ENCODE assay signal across 1 cellular context in the genomic region with DNA sequence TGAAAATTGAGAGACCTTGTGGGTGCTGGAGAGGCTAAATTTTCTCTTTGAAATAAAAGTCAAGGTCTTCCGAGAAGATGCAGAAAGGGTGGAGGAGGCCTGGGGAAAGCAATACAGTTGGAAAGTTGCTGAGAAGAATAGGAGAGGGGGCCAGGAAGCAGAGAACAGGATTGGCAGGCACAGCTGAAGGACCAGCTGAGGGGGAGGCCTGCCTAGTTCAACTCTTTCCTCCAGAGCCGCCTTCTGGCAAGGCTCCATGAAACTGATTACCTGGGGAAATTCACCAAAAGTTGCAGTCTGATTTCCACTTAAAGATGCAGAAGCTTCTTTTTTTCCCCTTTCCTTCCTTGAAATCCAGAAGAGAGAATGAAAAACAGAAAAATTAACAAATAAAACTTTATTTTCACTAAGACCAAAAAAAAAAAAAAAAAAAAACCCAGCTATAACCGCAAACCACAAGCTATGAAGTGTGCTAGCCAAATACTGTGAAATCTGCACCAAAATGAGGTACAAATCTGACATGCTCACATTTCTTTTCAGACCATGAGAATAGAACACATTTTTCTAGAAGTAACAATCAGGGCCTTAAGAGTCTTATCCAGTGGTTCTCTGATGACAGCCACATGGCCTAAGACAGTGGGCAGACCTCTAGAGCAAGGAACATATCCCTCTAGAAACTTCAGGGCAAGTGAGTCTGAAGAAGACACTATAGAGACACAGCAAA.
TF ChIP-seq lines count a peak whose summit lies in the region.

No MANE protein-coding gene starts in this region.

TF ChIP-seq in HepG2, 621 proteins besides CTCF, POLR2A, EP300 and RAD21 (continued from another document):
- TF ChIP-seq, protein P1, sequence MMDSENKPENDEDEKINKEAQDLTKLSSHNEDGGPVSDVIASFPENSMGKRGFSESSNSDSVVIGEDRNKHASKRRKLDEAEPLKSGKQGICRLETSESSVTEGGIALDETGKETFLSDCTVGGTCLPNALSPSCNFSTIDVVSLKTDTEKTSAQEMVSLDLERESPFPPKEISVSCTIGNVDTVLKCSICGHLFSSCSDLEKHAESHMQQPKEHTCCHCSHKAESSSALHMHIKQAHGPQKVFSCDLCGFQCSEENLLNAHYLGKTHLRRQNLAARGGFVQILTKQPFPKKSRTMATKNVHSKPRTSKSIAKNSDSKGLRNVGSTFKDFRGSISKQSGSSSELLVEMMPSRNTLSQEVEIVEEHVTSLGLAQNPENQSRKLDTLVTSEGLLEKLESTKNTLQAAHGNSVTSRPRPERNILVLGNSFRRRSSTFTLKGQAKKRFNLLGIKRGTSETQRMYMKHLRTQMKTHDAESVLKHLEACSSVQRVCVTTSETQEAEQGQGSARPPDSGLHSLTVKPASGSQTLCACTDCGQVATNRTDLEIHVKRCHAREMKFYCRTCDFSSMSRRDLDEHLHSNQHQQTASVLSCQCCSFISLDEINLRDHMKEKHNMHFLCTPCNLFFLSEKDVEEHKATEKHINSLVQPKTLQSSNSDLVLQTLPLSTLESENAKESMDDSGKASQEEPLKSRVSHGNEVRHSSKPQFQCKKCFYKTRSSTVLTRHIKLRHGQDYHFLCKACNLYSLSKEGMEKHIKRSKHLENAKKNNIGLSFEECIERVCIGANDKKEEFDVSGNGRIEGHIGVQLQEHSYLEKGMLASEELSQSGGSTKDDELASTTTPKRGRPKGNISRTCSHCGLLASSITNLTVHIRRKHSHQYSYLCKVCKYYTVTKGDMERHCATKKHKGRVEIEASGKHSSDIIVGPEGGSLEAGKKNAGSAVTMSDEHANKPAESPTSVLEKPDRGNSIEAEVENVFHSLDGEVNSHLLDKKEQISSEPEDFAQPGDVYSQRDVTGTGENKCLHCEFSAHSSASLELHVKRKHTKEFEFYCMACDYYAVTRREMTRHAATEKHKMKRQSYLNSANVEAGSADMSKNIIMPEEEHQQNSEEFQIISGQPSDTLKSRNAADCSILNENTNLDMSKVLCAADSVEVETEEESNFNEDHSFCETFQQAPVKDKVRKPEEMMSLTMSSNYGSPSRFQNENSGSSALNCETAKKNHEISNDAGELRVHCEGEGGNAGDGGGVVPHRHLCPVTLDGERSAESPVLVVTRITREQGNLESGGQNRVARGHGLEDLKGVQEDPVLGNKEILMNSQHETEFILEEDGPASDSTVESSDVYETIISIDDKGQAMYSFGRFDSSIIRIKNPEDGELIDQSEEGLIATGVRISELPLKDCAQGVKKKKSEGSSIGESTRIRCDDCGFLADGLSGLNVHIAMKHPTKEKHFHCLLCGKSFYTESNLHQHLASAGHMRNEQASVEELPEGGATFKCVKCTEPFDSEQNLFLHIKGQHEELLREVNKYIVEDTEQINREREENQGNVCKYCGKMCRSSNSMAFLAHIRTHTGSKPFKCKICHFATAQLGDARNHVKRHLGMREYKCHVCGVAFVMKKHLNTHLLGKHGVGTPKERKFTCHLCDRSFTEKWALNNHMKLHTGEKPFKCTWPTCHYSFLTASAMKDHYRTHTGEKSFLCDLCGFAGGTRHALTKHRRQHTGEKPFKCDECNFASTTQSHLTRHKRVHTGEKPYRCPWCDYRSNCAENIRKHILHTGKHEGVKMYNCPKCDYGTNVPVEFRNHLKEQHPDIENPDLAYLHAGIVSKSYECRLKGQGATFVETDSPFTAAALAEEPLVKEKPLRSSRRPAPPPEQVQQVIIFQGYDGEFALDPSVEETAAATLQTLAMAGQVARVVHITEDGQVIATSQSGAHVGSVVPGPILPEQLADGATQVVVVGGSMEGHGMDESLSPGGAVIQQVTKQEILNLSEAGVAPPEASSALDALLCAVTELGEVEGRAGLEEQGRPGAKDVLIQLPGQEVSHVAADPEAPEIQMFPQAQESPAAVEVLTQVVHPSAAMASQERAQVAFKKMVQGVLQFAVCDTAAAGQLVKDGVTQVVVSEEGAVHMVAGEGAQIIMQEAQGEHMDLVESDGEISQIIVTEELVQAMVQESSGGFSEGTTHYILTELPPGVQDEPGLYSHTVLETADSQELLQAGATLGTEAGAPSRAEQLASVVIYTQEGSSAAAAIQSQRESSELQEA (CRISPR knock-in tag; IDR thresholded peaks at IDR 0.05; ENCODE audit: not compliant biosample characterization), result no peak
- no peak for TF ChIP-seq ZNF468 (CRISPR knock-in tag; IDR thresholded peaks at IDR 0.05)
